ENCODE assay signal across 19 cellular contexts in the genomic region with DNA sequence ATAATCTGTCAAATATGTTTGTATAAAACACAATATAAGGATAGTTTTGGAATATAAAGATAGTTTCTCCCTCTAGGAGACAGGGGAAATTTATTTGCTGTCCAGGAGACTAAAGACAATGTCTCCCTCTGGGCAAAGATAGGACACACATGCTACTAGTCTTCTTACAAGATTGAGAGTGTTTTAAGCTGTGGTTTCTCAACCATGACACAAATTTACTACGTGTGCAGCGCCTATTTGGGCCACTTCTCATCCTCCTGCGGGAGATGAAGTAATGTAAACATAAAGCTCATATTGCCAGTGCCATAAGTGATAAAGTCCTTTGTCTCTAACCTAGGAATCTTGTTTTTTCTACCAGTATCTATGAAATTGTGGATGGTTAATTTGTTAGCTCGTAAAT.
"Had no signal": no experiment of that assay in that cellular context is flagged by ENCODE, and none has a peak within 500 bp of the region (broad histone marks: within the 10 kb centered on the region; RNA-seq: fewer than 3 reads in every experiment).

No MANE protein-coding gene starts in this region.

- H3K27me3 Mint-ChIP-seq: activated CD4-positive, alpha-beta memory T cell treated with anti-CD3 and anti-CD28 coated beads, Interleukin-2, amount 10 ng/mL, durations not matched to agents 7 days and 5 days; activated naive CD4-positive, alpha-beta T cell treated with anti-CD3 and anti-CD28 coated beads, Interleukin-2, amount 50 U/mL, for 24 hours; naive thymus-derived CD4-positive, alpha-beta T cell had no signal

- H3K4me1 Mint-ChIP-seq: activated CD4-positive, alpha-beta memory T cell treated with anti-CD3 and anti-CD28 coated beads, Interleukin-2, amount 10 ng/mL, durations not matched to agents 7 days and 5 days; activated naive CD4-positive, alpha-beta T cell treated with anti-CD3 and anti-CD28 coated beads, Interleukin-2, amount 50 U/mL, for 24 hours; naive thymus-derived CD4-positive, alpha-beta T cell had no signal

- H3K4me3 ChIP-seq: adrenal gland, coronary artery, esophagus muscularis mucosa, mucosa of descending colon, sigmoid colon, stomach, testis, upper lobe of right lung had no signal

- H3K4me1 ChIP-seq: adrenal gland, esophagus muscularis mucosa, parathyroid adenoma, stomach, upper lobe of right lung had no signal

- H3K4me3 Mint-ChIP-seq: activated CD4-positive, alpha-beta memory T cell treated with anti-CD3 and anti-CD28 coated beads, Interleukin-2, amount 10 ng/mL, durations not matched to agents 7 days and 5 days; activated naive CD4-positive, alpha-beta T cell treated with anti-CD3 and anti-CD28 coated beads, Interleukin-2, amount 50 U/mL, for 24 hours; activated T-cell treated with anti-CD3 and anti-CD28 coated beads, Interleukin-2, amount 50 U/mL, for 4 hours; naive thymus-derived CD4-positive, alpha-beta T cell had no signal

- H3K79me2 ChIP-seq: parathyroid adenoma had no signal

- H3K36me3 ChIP-seq: adrenal gland, esophagus muscularis mucosa, sigmoid colon, stomach, upper lobe of right lung had no signal

- H3K27ac ChIP-seq: adrenal gland, coronary artery, esophagus muscularis mucosa, parathyroid adenoma, sigmoid colon, stomach, testis, upper lobe of right lung had no signal

- DNase-seq: activated CD4-positive, alpha-beta memory T cell treated with anti-CD3 and anti-CD28 coated beads, Interleukin-2, amount 10 ng/mL, durations not matched to agents 7 days and 5 days; activated CD4-positive, alpha-beta T cell treated with anti-CD3 and anti-CD28 coated beads for 4 hours; activated effector memory CD4-positive, alpha-beta T cell treated with Interleukin-2 at 50 U/mL for 16 hours; activated T-cell treated with anti-CD3 and anti-CD28 coated beads, Interleukin-2, amount 50 U/mL, for 4 hours; adrenal gland; central memory CD4-positive, alpha-beta T cell; mucosa of descending colon; naive thymus-derived CD4-positive, alpha-beta T cell; sigmoid colon; stimulated activated CD4-positive, alpha-beta T cell treated with anti-CD3 and anti-CD28 coated beads, Interleukin-1b, Interleukin-23, amount 100 ng/mL, for 48 hours; stomach; testis; upper lobe of right lung had no signal

- FAIRE-seq: islet of Langerhans had no signal

- H3K9me3 Mint-ChIP-seq: activated CD4-positive, alpha-beta memory T cell treated with anti-CD3 and anti-CD28 coated beads, Interleukin-2, amount 10 ng/mL, durations not matched to agents 7 days and 5 days; activated T-cell treated with anti-CD3 and anti-CD28 coated beads, Interleukin-2, amount 50 U/mL, for 4 hours had no signal

- ATAC-seq: activated T-cell treated with anti-CD3 and anti-CD28 coated beads, Interleukin-2, amount 50 U/mL, for 4 hours; left lobe of liver; mucosa of descending colon; naive thymus-derived CD4-positive, alpha-beta T cell; upper lobe of right lung had no signal

- H3K27me3 ChIP-seq: adrenal gland, esophagus muscularis mucosa, sigmoid colon, stomach, testis, upper lobe of right lung had no signal

- H3K27ac Mint-ChIP-seq: activated CD4-positive, alpha-beta memory T cell treated with anti-CD3 and anti-CD28 coated beads, Interleukin-2, amount 10 ng/mL, durations not matched to agents 7 days and 5 days; activated naive CD4-positive, alpha-beta T cell treated with anti-CD3 and anti-CD28 coated beads, Interleukin-2, amount 50 U/mL, for 24 hours; naive thymus-derived CD4-positive, alpha-beta T cell had no signal

- H3K9ac ChIP-seq: parathyroid adenoma had no signal

- H2AFZ ChIP-seq: parathyroid adenoma had no signal

- H3K9me3 ChIP-seq: adrenal gland, esophagus muscularis mucosa, sigmoid colon, stomach, testis, upper lobe of right lung had no signal
